In the genomic region with DNA sequence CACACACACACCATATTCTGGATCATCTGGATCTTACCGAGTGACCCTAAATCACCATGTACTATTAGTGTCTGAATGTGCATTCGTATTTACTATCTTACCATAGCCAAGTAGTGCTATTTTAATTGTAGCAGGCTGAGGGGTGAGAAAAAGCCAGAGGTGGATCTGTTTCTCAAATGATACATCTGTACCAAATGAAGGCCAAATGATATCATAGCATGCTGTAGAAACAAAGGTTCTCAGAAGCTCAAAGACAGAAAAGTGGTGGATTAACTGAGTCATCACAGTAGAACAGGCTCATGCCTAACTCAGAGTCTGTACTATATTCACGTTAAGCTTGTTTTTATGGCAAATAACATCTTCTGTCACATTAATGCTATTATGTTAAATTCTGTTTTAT, we compare ENCODE assay signal across 23 cellular contexts.
DNase-seq lines count a peak whose midpoint lies in the region; ATAC-seq and TF ChIP-seq lines count a peak whose summit lies in the region.
"Had no signal": no experiment of that assay in that cellular context is flagged by ENCODE, and none has a peak within 500 bp of the region (broad histone marks: within the 10 kb centered on the region; RNA-seq: fewer than 3 reads in every experiment).

No MANE protein-coding gene starts in this region.

- intact Hi-C loops in Right ventricle myocardium superior (cut with DNase I) (no loop called here), aorta (cut with DNase I) (no loop called here)

- H3K36me3 ChIP-seq in right atrium auricular region = no peaks in the 10 kb centered on the region
- H3K36me3 ChIP-seq in aorta (ENCODE audit: control insufficient read depth in 1 of 2, insufficient read depth in 2 of 2, low read length in 1 of 2) = no peaks in the 10 kb centered on the region
- H3K36me3 ChIP-seq: lower lobe of right lung, tibial artery had no signal

- no peaks in the 10 kb centered on the region for H3K9me3 ChIP-seq in right atrium auricular region
- H3K9me3 ChIP-seq in aorta (ENCODE audit: control insufficient read depth, low read length) = no peaks in the 10 kb centered on the region
- H3K9me3 ChIP-seq: body of pancreas, lower lobe of right lung, tibial artery had no signal

- peak overlapping the region in 1 of 2 donors; percentile 13 for H3K27ac ChIP-seq in right atrium auricular region
- no peak overlapping the region for H3K27ac ChIP-seq in aorta (ENCODE audit: low read depth in 1 of 2, low read length in 2 of 2)
- H3K27ac ChIP-seq: body of pancreas, KMS-11, lower lobe of right lung, tibial artery had no signal

- H3K9me3 Mint-ChIP-seq in activated naive CD8-positive, alpha-beta T cell treated with anti-CD3 and anti-CD28 coated beads for 36 hours = no peaks in the 10 kb centered on the region
- H3K9me3 Mint-ChIP-seq in stimulated activated naive CD8-positive, alpha-beta T cell treated with anti-CD3 and anti-CD28 coated beads, Interleukin-15, amount 100 ng/mL, for 72 hours = no peaks in the 10 kb centered on the region
- H3K9me3 Mint-ChIP-seq: immature natural killer cell; stimulated activated memory B cell treated with anti-CD40 and anti-IgM and Interleukin-4, amounts not matched to agents 10 μg/mL and 1 μg/mL and 100 μg/mL, for 72 hours had no signal

- H3K27me3 ChIP-seq in right atrium auricular region (no peaks in the 10 kb centered on the region), aorta (ENCODE audit: control insufficient read depth in 1 of 2, insufficient read depth in 2 of 2, low read length in 1 of 2) (no peaks in the 10 kb centered on the region)
- H3K27me3 ChIP-seq: body of pancreas, tibial artery had no signal

- no peak overlapping the region for H3K4me3 Mint-ChIP-seq in activated naive CD8-positive, alpha-beta T cell treated with anti-CD3 and anti-CD28 coated beads for 36 hours
- no peak overlapping the region for H3K4me3 Mint-ChIP-seq in stimulated activated naive CD8-positive, alpha-beta T cell treated with anti-CD3 and anti-CD28 coated beads, Interleukin-15, amount 100 ng/mL, for 72 hours
- H3K4me3 Mint-ChIP-seq: activated CD8-positive, alpha-beta memory T cell treated with anti-CD3 and anti-CD28 coated beads, Interleukin-2, amount 10 ng/mL, durations not matched to agents 7 days and 5 days; immature natural killer cell; stimulated activated memory B cell treated with anti-CD40 and anti-IgM and Interleukin-4, amounts not matched to agents 10 μg/mL and 1 μg/mL and 100 μg/mL, for 72 hours had no signal

- peak overlapping the region; percentile 22 for H3K27ac Mint-ChIP-seq in activated naive CD8-positive, alpha-beta T cell treated with anti-CD3 and anti-CD28 coated beads for 36 hours
- no peak overlapping the region for H3K27ac Mint-ChIP-seq in stimulated activated naive CD8-positive, alpha-beta T cell treated with anti-CD3 and anti-CD28 coated beads, Interleukin-15, amount 100 ng/mL, for 72 hours
- H3K27ac Mint-ChIP-seq: activated CD8-positive, alpha-beta memory T cell treated with anti-CD3 and anti-CD28 coated beads, Interleukin-2, amount 10 ng/mL, durations not matched to agents 7 days and 5 days; immature natural killer cell; stimulated activated memory B cell treated with anti-CD40 and anti-IgM and Interleukin-4, amounts not matched to agents 10 μg/mL and 1 μg/mL and 100 μg/mL, for 72 hours had no signal

- 75 to 78% methylated on average over 3 of the region's 3 CpGs for WGBS in aorta, 2 donors

- H3K27me3 Mint-ChIP-seq in activated naive CD8-positive, alpha-beta T cell treated with anti-CD3 and anti-CD28 coated beads for 36 hours = no peaks in the 10 kb centered on the region
- H3K27me3 Mint-ChIP-seq in stimulated activated naive CD8-positive, alpha-beta T cell treated with anti-CD3 and anti-CD28 coated beads, Interleukin-15, amount 100 ng/mL, for 72 hours = no peaks in the 10 kb centered on the region
- H3K27me3 Mint-ChIP-seq: activated CD8-positive, alpha-beta memory T cell treated with anti-CD3 and anti-CD28 coated beads, Interleukin-2, amount 10 ng/mL, durations not matched to agents 7 days and 5 days; stimulated activated memory B cell treated with anti-CD40 and anti-IgM and Interleukin-4, amounts not matched to agents 10 μg/mL and 1 μg/mL and 100 μg/mL, for 72 hours had no signal

- H3K4me3 ChIP-seq in right atrium auricular region = no peak overlapping the region
- no peak overlapping the region for H3K4me3 ChIP-seq in fibroblast of mammary gland (ENCODE audit: control insufficient read depth, low read depth, low read length)
- H3K4me3 ChIP-seq in aorta (ENCODE audit: low read length in 2 of 2) = no peak overlapping the region
- H3K4me3 ChIP-seq: body of pancreas, lower lobe of right lung, tibial artery had no signal

- TF ChIP-seq CTCF in right atrium auricular region (IDR thresholded peaks at IDR 0.05) = no peak
- no peak for TF ChIP-seq CTCF in fibroblast of mammary gland (conservative IDR thresholded peaks at IDR 0.05; ENCODE audit: control insufficient read depth, insufficient read depth, low read depth, low read length)

- peak; percentile 39 for ATAC-seq in Right ventricle myocardium superior (ENCODE audit: poor library complexity)
- peak; percentile 77 for ATAC-seq in stimulated activated naive CD8-positive, alpha-beta T cell treated with anti-CD3 and anti-CD28 coated beads, Interleukin-15, amount 100 ng/mL, for 72 hours
- ATAC-seq in left lobe of liver = no peak
- no peak for ATAC-seq in aorta (ENCODE audit: low FRiP score)
- ATAC-seq: activated CD8-positive, alpha-beta memory T cell treated with anti-CD3 and anti-CD28 coated beads, Interleukin-2, amount 10 ng/mL, durations not matched to agents 7 days and 5 days; body of pancreas; lower lobe of right lung; SK-N-SH treated with all-trans-retinoic acid at 6 μM for 48 hours; stimulated activated memory B cell treated with anti-CD40 and anti-IgM and Interleukin-4, amounts not matched to agents 10 μg/mL and 1 μg/mL and 100 μg/mL, for 72 hours had no signal

- peaks cover 11% of the 10 kb centered on the region for H3K4me1 Mint-ChIP-seq in activated naive CD8-positive, alpha-beta T cell treated with anti-CD3 and anti-CD28 coated beads for 36 hours
- H3K4me1 Mint-ChIP-seq in stimulated activated naive CD8-positive, alpha-beta T cell treated with anti-CD3 and anti-CD28 coated beads, Interleukin-15, amount 100 ng/mL, for 72 hours = peaks cover 14% of the 10 kb centered on the region
- H3K4me1 Mint-ChIP-seq: activated CD8-positive, alpha-beta memory T cell treated with anti-CD3 and anti-CD28 coated beads, Interleukin-2, amount 10 ng/mL, durations not matched to agents 7 days and 5 days; immature natural killer cell; stimulated activated memory B cell treated with anti-CD40 and anti-IgM and Interleukin-4, amounts not matched to agents 10 μg/mL and 1 μg/mL and 100 μg/mL, for 72 hours had no signal

- peaks cover 8% of the 10 kb centered on the region for H3K36me3 Mint-ChIP-seq in activated naive CD8-positive, alpha-beta T cell treated with anti-CD3 and anti-CD28 coated beads for 36 hours

- H3K4me1 ChIP-seq in right atrium auricular region = peaks cover 0 to 32% of the 10 kb centered on the region in 2 donors
- H3K4me1 ChIP-seq in aorta (ENCODE audit: control insufficient read depth in 1 of 2, insufficient read depth in 2 of 2, low read length in 2 of 2) = no peaks in the 10 kb centered on the region
- H3K4me1 ChIP-seq: lower lobe of right lung had no signal

- DNase-seq in Right ventricle myocardium superior (no peak), right atrium auricular region (ENCODE audit: low spot score) (no peak), fibroblast of mammary gland (ENCODE audit: low read depth) (peak; percentile 67), left lobe of liver (ENCODE audit: low spot score) (no peak), aorta (no peak), NCI-H146 treated with DMSO at 0.1 percent for 48 hours (lab: John Stamatoyannopoulos, UW; ENCODE audit: unreplicated experiment) (no peak)
- DNase-seq in activated naive CD8-positive, alpha-beta T cell treated with anti-CD3 and anti-CD28 coated beads for 36 hours = no peak
- DNase-seq in stimulated activated naive CD8-positive, alpha-beta T cell treated with anti-CD3 and anti-CD28 coated beads, Interleukin-15, amount 100 ng/mL, for 72 hours = no peak
- DNase-seq: activated CD4-positive, CD25-positive, alpha-beta regulatory T cell treated with anti-CD3 and anti-CD28 coated beads, Interleukin-2, amount 50 U/mL, for 72 hours; activated CD8-positive, alpha-beta memory T cell treated with anti-CD3 and anti-CD28 coated beads, Interleukin-2, amount 10 ng/mL, durations not matched to agents 7 days and 5 days; activated gamma-delta T cell treated with Interleukin-2 at 50 U/mL for 16 hours; body of pancreas; immature natural killer cell; lower lobe of right lung; NCI-H2081; NCI-H446 treated with DMSO at 0.1 percent for 48 hours; NK-92 treated with Interleukin-12 subunit alpha and Interleukin-12 subunit beta, amount 100 ng/mL, for 24 hours; stimulated activated CD4-positive, alpha-beta T cell treated with anti-CD3 and anti-CD28 coated beads, Interleukin-15, amount 100 ng/mL, for 24 hours; T1000; tibial artery had no signal

Comparison
In these comparisons a context has a peak if more than half of its experiments do, and no peak if none do; other contexts are left out.
1. ATAC-seq: peak in Right ventricle myocardium superior (single experiment) and stimulated activated naive CD8-positive, alpha-beta T cell treated with anti-CD3 and anti-CD28 coated beads, Interleukin-15, amount 100 ng/mL, for 72 hours (single experiment); none in left lobe of liver (single experiment) and aorta (single experiment).